10 cellular contexts compared by ENCODE assay signal in genomic region chr1:2577565-2578075, GRCh38. TPM values are rescaled to one million over a fixed set of nuclear protein-coding genes. Genes with fewer than 3 reads are reported as not detected.
A peak's percentile ranks its signal among the peaks of the same experiment; 100 is the strongest.
DNase-seq lines count a peak whose midpoint lies in the region; ATAC-seq and TF ChIP-seq lines count a peak whose summit lies in the region.
"Not testable (repeated sequence)": the region's sequence is repeated elsewhere in the genome, so short reads cannot be mapped to it uniquely, and the experiment has no call there.
"Had no signal": no experiment of that assay in that cellular context is flagged by ENCODE, and none has a peak within 500 bp of the region (broad histone marks: within the 10 kb centered on the region; RNA-seq: fewer than 3 reads in every experiment).

No MANE protein-coding gene starts in this region.

- H3K27ac ChIP-seq in C4-2B (peak overlapping the region; percentile 37), right lobe of liver (peak overlapping the region; percentile 59 to 84 (median 74))

- ATAC-seq in GM19023 (IDR thresholded peaks at IDR 0.05; ENCODE audit: unreplicated experiment): peak; percentile 37
- ATAC-seq in HG02610 (IDR thresholded peaks at IDR 0.05; ENCODE audit: unreplicated experiment): peak; percentile 40
- ATAC-seq in HG03457 (IDR thresholded peaks at IDR 0.05; ENCODE audit: unreplicated experiment): peak; percentile 22
- peak; percentile 39 for ATAC-seq in central memory CD8-positive, alpha-beta T cell (replicated peaks; ENCODE audit: extremely low read depth, poor library complexity, severe bottlenecking)
- ATAC-seq in right lobe of liver: not testable (repeated sequence)

- WGBS in right lobe of liver (ENCODE audit: insufficient coverage, low coverage, low lambda C conversion rate, missing lambda C conversion rate): 58% methylated on average over 9 of the region's 23 CpGs

- peak overlapping the region; percentile 99 for H3K27ac Mint-ChIP-seq in central memory CD8-positive, alpha-beta T cell (ENCODE audit: low read depth)

- TF ChIP-seq POLR2A in right lobe of liver (IDR thresholded peaks at IDR 0.05): not testable (repeated sequence)

- peaks cover 34% of the 10 kb centered on the region for H3K4me1 Mint-ChIP-seq in central memory CD8-positive, alpha-beta T cell

- intact Hi-C loops in right lobe of liver (cut with DNase I): not testable (repeated sequence)

- H3K4me3 ChIP-seq in right lobe of liver: not testable (repeated sequence)

- peaks cover 13% of the 10 kb centered on the region for H3K9me3 Mint-ChIP-seq in central memory CD8-positive, alpha-beta T cell

- H3K4me1 ChIP-seq in right lobe of liver: peaks cover 0 to 23% (median 11%) of the 10 kb centered on the region in 4 donors

- not testable (repeated sequence) for H3K27me3 ChIP-seq in right lobe of liver

- not testable (repeated sequence) for TF ChIP-seq CTCF in C4-2B (conservative IDR thresholded peaks at IDR 0.05); right lobe of liver (IDR thresholded peaks at IDR 0.05)

- peak overlapping the region; percentile 71 for H3K4me3 Mint-ChIP-seq in central memory CD8-positive, alpha-beta T cell

- not testable (repeated sequence) for H3K36me3 Mint-ChIP-seq in central memory CD8-positive, alpha-beta T cell (ENCODE audit: insufficient read depth)

- not testable (repeated sequence) for H3K27me3 Mint-ChIP-seq in central memory CD8-positive, alpha-beta T cell

- H3K36me3 ChIP-seq in right lobe of liver: not testable (repeated sequence)

- H3K9me3 ChIP-seq in right lobe of liver: not testable (repeated sequence)

- peak; percentile 64 to 76 for DNase-seq in activated CD4-positive, alpha-beta T cell treated with anti-CD3 and anti-CD28 coated beads, Interleukin-2, amount 50 U/mL, for 48 hours
- DNase-seq in central memory CD8-positive, alpha-beta T cell (ENCODE audit: low spot score in 2 of 2): not testable (repeated sequence)
- peak in 2 of 3 donors; percentile 26 to 49 for DNase-seq in right lobe of liver
- peak; percentile 49 to 52 for DNase-seq in stimulated activated CD4-positive, alpha-beta T cell treated with anti-CD3 and anti-CD28 coated beads, Interleukin-2, amount 100 ng/mL, for 24 hours

RNA-seq across cellular contexts. Expression of gene PRXL2B, which starts 9.0 kb away (rescaled TPM):
- 10 to 100 TPM in 3 of 6 experiments, 1 to 10 TPM in 3; 5.1 to 18.6 (median 11.1) TPM for total RNA-seq in right lobe of liver

RNA-seq across cellular contexts. Expression of gene TNFRSF14, which starts 21.4 kb away (rescaled TPM):
- 10 to 100 TPM; 31.0 to 54.8 (median 41.1) TPM for total RNA-seq in right lobe of liver

RNA-seq across cellular contexts. Expression of gene HES5, which starts 47.6 kb away (rescaled TPM):
- under 1 TPM in 2 of 6 experiments, not detected in 4; 0.18 to 0.25 TPM for total RNA-seq in right lobe of liver

RNA-seq across cellular contexts. Expression of gene PANK4, which starts 51.2 kb away (rescaled TPM):
- 10 to 100 TPM in 5 of 6 experiments, 1 to 10 TPM in 1; 9.6 to 18.9 (median 13.4) TPM for total RNA-seq in right lobe of liver

RNA-seq across cellular contexts. Expression of gene MMEL1, which starts 55.2 kb away (rescaled TPM):
- total RNA-seq in right lobe of liver: 1 to 10 TPM in 2 of 6 experiments, not detected in 4; 1.2 to 2.0 TPM
- total RNA-seq: cardiac septum, foreskin keratinocyte had no signal
